In genomic region chr14:33812596-33812995, GRCh38 we compare ENCODE assay signal across 2 cellular contexts.
TF ChIP-seq lines count a peak whose summit lies in the region.

No MANE protein-coding gene starts in this region.

TF ChIP-seq in HepG2, 621 proteins besides CTCF, POLR2A, EP300 and RAD21:
- TF ChIP-seq ATF2 (CRISPR knock-in tag; IDR thresholded peaks at IDR 0.05): no peak
- no peak for TF ChIP-seq MAFF (IDR thresholded peaks at IDR 0.05; ENCODE audit: low read depth, low read length)
- TF ChIP-seq KAT2B (IDR thresholded peaks at IDR 0.05; ENCODE audit: borderline replicate concordance, low read depth, low read length): peak; percentile 51; the same call in 1 of the 2 replicates

TF ChIP-seq in K562, 482 proteins besides CTCF, POLR2A, EP300 and RAD21 (continues in another document):
- TF ChIP-seq RERE (CRISPR knock-in tag; IDR thresholded peaks at IDR 0.05; ENCODE audit: borderline replicate concordance) (no peak), CBFA2T2 (conservative IDR thresholded peaks at IDR 0.05) (peak; percentile 62), SPI1 (IDR thresholded peaks at IDR 0.05; ENCODE audit: borderline replicate concordance, low read depth, low read length) (no peak), HDGF (IDR thresholded peaks at IDR 0.05) (no peak), KDM1A (IDR thresholded peaks at IDR 0.05) (peak; percentile 73 to 85), MED1 (CRISPR knock-in tag; IDR thresholded peaks at IDR 0.05; ENCODE audit: borderline replicate concordance) (no peak), NR2C1 (IDR thresholded peaks at IDR 0.05) (0 out of 2 replicates have a peak, but pooled peaks have one; percentile 10), NR2C1 (tag; IDR thresholded peaks at IDR 0.05) (no peak), CUX1 (CRISPR knock-in tag; IDR thresholded peaks at IDR 0.05) (no peak), RBM17 (IDR thresholded peaks at IDR 0.05; ENCODE audit: borderline replicate concordance, low read depth, low read length) (no peak), MTA3 (IDR thresholded peaks at IDR 0.05; ENCODE audit: borderline replicate concordance) (no peak), NR0B1 (IDR thresholded peaks at IDR 0.05; ENCODE audit: partially characterized antibody) (no peak), TEAD4 (IDR thresholded peaks at IDR 0.05; ENCODE audit: low read length) (peak; percentile 61), TEAD4 (CRISPR knock-in tag; IDR thresholded peaks at IDR 0.05; ENCODE audit: borderline replicate concordance) (no peak), SFPQ (IDR thresholded peaks at IDR 0.05; ENCODE audit: low read depth, low read length) (no peak), GTF3C2 (IDR thresholded peaks at IDR 0.05; ENCODE audit: borderline replicate concordance, extremely low read depth, insufficient read length) (no peak), NKRF (IDR thresholded peaks at IDR 0.05; ENCODE audit: borderline replicate concordance) (no peak), NFYB (IDR thresholded peaks at IDR 0.05; ENCODE audit: extremely low read depth, insufficient read length) (no peak), XRCC5 (IDR thresholded peaks at IDR 0.05; ENCODE audit: low read depth, low read length) (no peak), HDAC2 (IDR thresholded peaks at IDR 0.05) (peak; percentile 48; the same call in 1 of the 2 replicates), HNRNPL (IDR thresholded peaks at IDR 0.05; ENCODE audit: low read depth, low read length) (no peak), POLR2G (IDR thresholded peaks at IDR 0.05; ENCODE audit: low read depth, low read length) (no peak), JUND (IDR thresholded peaks at IDR 0.05; ENCODE audit: borderline replicate concordance, low read depth, low read length) (no peak), JUND (tag; IDR thresholded peaks at IDR 0.05; ENCODE audit: borderline replicate concordance, low read depth, low read length) (no peak)
- TF ChIP-seq, protein P1, sequence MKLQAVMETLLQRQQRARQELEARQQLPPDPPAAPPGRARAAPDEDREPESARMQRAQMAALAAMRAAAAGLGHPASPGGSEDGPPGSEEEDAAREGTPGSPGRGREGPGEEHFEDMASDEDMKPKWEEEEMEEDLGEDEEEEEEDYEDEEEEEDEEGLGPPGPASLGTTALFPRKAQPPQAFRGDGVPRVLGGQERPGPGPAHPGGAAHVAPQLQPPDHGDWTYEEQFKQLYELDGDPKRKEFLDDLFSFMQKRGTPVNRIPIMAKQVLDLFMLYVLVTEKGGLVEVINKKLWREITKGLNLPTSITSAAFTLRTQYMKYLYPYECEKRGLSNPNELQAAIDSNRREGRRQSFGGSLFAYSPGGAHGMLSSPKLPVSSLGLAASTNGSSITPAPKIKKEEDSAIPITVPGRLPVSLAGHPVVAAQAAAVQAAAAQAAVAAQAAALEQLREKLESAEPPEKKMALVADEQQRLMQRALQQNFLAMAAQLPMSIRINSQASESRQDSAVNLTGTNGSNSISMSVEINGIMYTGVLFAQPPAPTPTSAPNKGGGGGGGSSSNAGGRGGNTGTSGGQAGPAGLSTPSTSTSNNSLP (IDR thresholded peaks at IDR 0.05; ENCODE audit: borderline replicate concordance, low read depth, low read length): no peak
- TF ChIP-seq, protein P2, sequence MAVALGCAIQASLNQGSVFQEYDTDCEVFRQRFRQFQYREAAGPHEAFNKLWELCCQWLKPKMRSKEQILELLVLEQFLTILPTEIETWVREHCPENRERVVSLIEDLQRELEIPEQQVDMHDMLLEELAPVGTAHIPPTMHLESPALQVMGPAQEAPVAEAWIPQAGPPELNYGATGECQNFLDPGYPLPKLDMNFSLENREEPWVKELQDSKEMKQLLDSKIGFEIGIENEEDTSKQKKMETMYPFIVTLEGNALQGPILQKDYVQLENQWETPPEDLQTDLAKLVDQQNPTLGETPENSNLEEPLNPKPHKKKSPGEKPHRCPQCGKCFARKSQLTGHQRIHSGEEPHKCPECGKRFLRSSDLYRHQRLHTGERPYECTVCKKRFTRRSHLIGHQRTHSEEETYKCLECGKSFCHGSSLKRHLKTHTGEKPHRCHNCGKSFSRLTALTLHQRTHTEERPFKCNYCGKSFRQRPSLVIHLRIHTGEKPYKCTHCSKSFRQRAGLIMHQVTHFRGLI (CRISPR knock-in tag; IDR thresholded peaks at IDR 0.05): no peak
